In genomic region chr5:163951069-163951468, GRCh38 we compare ENCODE assay signal across 28 cellular contexts.
"Had no signal": no experiment of that assay in that cellular context is flagged by ENCODE, and none has a peak within 500 bp of the region (broad histone marks: within the 10 kb centered on the region; RNA-seq: fewer than 3 reads in every experiment).

No MANE protein-coding gene starts in this region.

- H3K4me1 ChIP-seq: gastrocnemius medialis, left ventricle myocardium inferior, neural progenitor cell, parathyroid adenoma, prostate gland, tibial nerve, upper lobe of left lung had no signal

- H3K9me3 Mint-ChIP-seq: nephron had no signal

- H3K27ac ChIP-seq: cardiac muscle cell, dorsolateral prefrontal cortex, gastrocnemius medialis, left ventricle myocardium inferior, neural progenitor cell, parathyroid adenoma, prostate gland, skin epidermis, spleen, thoracic aorta, tibial nerve, upper lobe of left lung had no signal

- H3K27ac Mint-ChIP-seq: naive thymus-derived CD4-positive, alpha-beta T cell; nephron; stimulated activated memory B cell treated with anti-CD40 and anti-IgM and Interleukin-4, amounts not matched to agents 10 μg/mL and 1 μg/mL and 100 μg/mL, for 72 hours; stimulated activated naive CD8-positive, alpha-beta T cell treated with anti-CD3 and anti-CD28 coated beads, Interleukin-15, Interleukin-2, amounts not matched to agents 100 ng/mL and 50 ng/mL, for 24 hours had no signal

- H3K27me3 ChIP-seq: cardiac muscle cell, dorsolateral prefrontal cortex, gastrocnemius medialis, neural progenitor cell, spleen, tibial nerve, upper lobe of left lung had no signal

- H3K36me3 Mint-ChIP-seq: naive thymus-derived CD4-positive, alpha-beta T cell; neural progenitor cell; stimulated activated memory B cell treated with anti-CD40 and anti-IgM and Interleukin-4, amounts not matched to agents 10 μg/mL and 1 μg/mL and 100 μg/mL, for 72 hours had no signal

- H3K27me3 Mint-ChIP-seq: naive thymus-derived CD4-positive, alpha-beta T cell; stimulated activated memory B cell treated with anti-CD40 and anti-IgM and Interleukin-4, amounts not matched to agents 10 μg/mL and 1 μg/mL and 100 μg/mL, for 72 hours; stimulated activated naive CD8-positive, alpha-beta T cell treated with anti-CD3 and anti-CD28 coated beads, Interleukin-15, Interleukin-2, amounts not matched to agents 100 ng/mL and 50 ng/mL, for 24 hours had no signal

- H3K4me1 Mint-ChIP-seq: nephron; stimulated activated memory B cell treated with anti-CD40 and anti-IgM and Interleukin-4, amounts not matched to agents 10 μg/mL and 1 μg/mL and 100 μg/mL, for 72 hours had no signal

- DNase-seq: cortex of kidney; dorsolateral prefrontal cortex; effector CD4-positive, alpha-beta T cell; foreskin fibroblast; gastrocnemius medialis; head of caudate nucleus; hypothalamus; left ventricle myocardium inferior; mesendoderm; midbrain; naive thymus-derived CD4-positive, alpha-beta T cell; right cardiac atrium; spleen; stimulated activated CD4-positive, alpha-beta T cell treated with anti-CD3 and anti-CD28 coated beads, Interleukin-4, amount 100 ng/mL, for 4 hours; upper lobe of left lung had no signal

- H3K9me3 ChIP-seq: gastrocnemius medialis, left ventricle myocardium inferior, prostate gland, spleen, thoracic aorta, upper lobe of left lung had no signal

- ATAC-seq: gastrocnemius medialis; naive thymus-derived CD4-positive, alpha-beta T cell; stimulated activated memory B cell treated with anti-CD40 and anti-IgM and Interleukin-4, amounts not matched to agents 10 μg/mL and 1 μg/mL and 100 μg/mL, for 72 hours had no signal

- H3K9ac ChIP-seq: neural progenitor cell, parathyroid adenoma had no signal

- H3K4me3 Mint-ChIP-seq: naive thymus-derived CD4-positive, alpha-beta T cell; nephron; neural progenitor cell; stimulated activated memory B cell treated with anti-CD40 and anti-IgM and Interleukin-4, amounts not matched to agents 10 μg/mL and 1 μg/mL and 100 μg/mL, for 72 hours; stimulated activated naive CD8-positive, alpha-beta T cell treated with anti-CD3 and anti-CD28 coated beads, Interleukin-15, Interleukin-2, amounts not matched to agents 100 ng/mL and 50 ng/mL, for 24 hours had no signal

- FAIRE-seq: keratinocyte, urothelium cell line had no signal

- H3K4me3 ChIP-seq: cardiac muscle cell, dorsolateral prefrontal cortex, gastrocnemius medialis, left ventricle myocardium inferior, lung, neural progenitor cell, prostate gland, skin epidermis, spleen, thoracic aorta, tibial nerve, upper lobe of left lung had no signal

- H3K36me3 ChIP-seq: cardiac muscle cell, gastrocnemius medialis, left ventricle myocardium inferior, neural progenitor cell, prostate gland, spleen, thoracic aorta, tibial nerve, upper lobe of left lung had no signal
